Comparison of ENCODE assay signal across 8 cellular contexts in the genomic region with DNA sequence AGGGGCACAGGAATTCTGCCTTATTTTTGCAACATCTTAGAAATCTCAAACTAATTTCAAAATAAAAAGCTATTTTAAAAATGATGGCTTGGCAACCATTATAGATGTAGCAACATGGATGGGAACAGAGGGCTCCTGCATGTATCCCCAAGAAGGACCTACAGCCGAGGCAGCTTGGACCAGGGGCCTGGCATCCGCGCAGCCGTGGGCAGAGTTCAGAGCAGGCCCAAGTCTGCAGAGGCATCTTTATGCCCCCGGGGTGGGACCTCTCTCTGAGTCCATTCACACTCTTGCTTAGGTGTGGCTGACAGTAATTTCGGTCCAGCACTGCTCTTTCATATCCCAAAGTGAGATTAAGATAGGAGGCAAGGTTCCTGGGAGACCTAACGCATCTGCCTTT.
"Had no signal": no experiment of that assay in that cellular context is flagged by ENCODE, and none has a peak within 500 bp of the region (broad histone marks: within the 10 kb centered on the region; RNA-seq: fewer than 3 reads in every experiment).

No MANE protein-coding gene starts in this region.

- H3K9me3 ChIP-seq: HAP-1 had no signal

- H3K9ac ChIP-seq: GM23248 had no signal

- H3K36me3 ChIP-seq: HAP-1 had no signal

- H3K4me1 ChIP-seq: HAP-1 had no signal

- ATAC-seq: HCT116, HepG2 had no signal

- H3K4me3 ChIP-seq: GM23248, HAP-1 had no signal

- DNase-seq: GM23248, GOT3, H7, HFFc6 had no signal

- H3K27ac ChIP-seq: GM23248, HL-60 had no signal

- H2AFZ ChIP-seq: GM23248 had no signal
